In genomic region chr1:208233546-208233945, GRCh38 we compare ENCODE assay signal across 11 cellular contexts. TPM values are rescaled to one million over a fixed set of nuclear protein-coding genes. Genes with fewer than 3 reads are reported as not detected.
A peak's percentile ranks its signal among the peaks of the same experiment; 100 is the strongest.
DNase-seq lines count a peak whose midpoint lies in the region; ATAC-seq and TF ChIP-seq lines count a peak whose summit lies in the region.
"Had no signal": no experiment of that assay in that cellular context is flagged by ENCODE, and none has a peak within 500 bp of the region (broad histone marks: within the 10 kb centered on the region; RNA-seq: fewer than 3 reads in every experiment).

No MANE protein-coding gene starts in this region.

- H3K4me3 ChIP-seq in neural cell (ENCODE audit: low read length): peak overlapping the region; percentile 49

- DNase-seq in DMS79 (lab: John Stamatoyannopoulos, UW): peak; percentile 91
- DNase-seq in NCI-H2196 treated with DMSO at 0.1 percent for 48 hours (lab: John Stamatoyannopoulos, UW; ENCODE audit: unreplicated experiment): peak; percentile 90
- DNase-seq in ecto neural progenitor cell (ENCODE audit: low spot score): peak; percentile 72
- no peak for DNase-seq in GM03348 (ENCODE audit: low spot score)
- DNase-seq in CD14-positive monocyte (ENCODE audit: low spot score): no peak
- DNase-seq: mammary epithelial cell; NK-92 treated with Interleukin-12 subunit alpha and Interleukin-12 subunit beta, amount 100 ng/mL, for 24 hours had no signal

- intact Hi-C loops in CD14-positive monocyte (cut with micrococcal nuclease): no loop called here

- H3K27me3 Mint-ChIP-seq in CD14-positive monocyte (ENCODE audit: low read depth in 3 of 3): peaks cover 4 to 29% (median 16%) of the 10 kb centered on the region in 3 donors

- H3K9me3 ChIP-seq in neural cell (ENCODE audit: low read length): no peaks in the 10 kb centered on the region

- H3K27ac ChIP-seq in neural cell (ENCODE audit: low read length): peak overlapping the region; percentile 53

- H3K4me3 Mint-ChIP-seq in CD14-positive monocyte: no peak overlapping the region
- H3K4me3 Mint-ChIP-seq: B cell had no signal

- peaks cover 20% of the 10 kb centered on the region for H4K20me1 ChIP-seq in neural cell (ENCODE audit: insufficient read depth)

- H3K27me3 ChIP-seq in neural cell (ENCODE audit: insufficient read depth, low read depth, low read length): no peaks in the 10 kb centered on the region

- no peaks in the 10 kb centered on the region for H3F3A ChIP-seq in neural cell (ENCODE audit: insufficient read depth, low read length, poor library complexity, severe bottlenecking)

- H3K4me1 Mint-ChIP-seq in CD14-positive monocyte: peaks cover 25% of the 10 kb centered on the region

- TF ChIP-seq CTCF in neural cell (IDR thresholded peaks at IDR 0.05; ENCODE audit: poor library complexity, severe bottlenecking) (no peak), CD14-positive monocyte (IDR thresholded peaks at IDR 0.05) (no peak)

- peaks cover 0 to 1% of the 10 kb centered on the region in 2 donors for H3K36me3 Mint-ChIP-seq in CD14-positive monocyte

- no peak for ATAC-seq in GM18909 (IDR thresholded peaks at IDR 0.05; ENCODE audit: poor library complexity, unreplicated experiment)
- no peak for ATAC-seq in GM21447 (IDR thresholded peaks at IDR 0.05; ENCODE audit: unreplicated experiment)

- H2AFZ ChIP-seq in neural cell (ENCODE audit: low read depth, low read length): no peak overlapping the region

- TF ChIP-seq EP300 in neural cell (conservative IDR thresholded peaks at IDR 0.05; ENCODE audit: poor library complexity, severe bottlenecking): no peak

- H3K4me2 ChIP-seq in neural cell (ENCODE audit: low read length): no peak overlapping the region

- H3K9me3 Mint-ChIP-seq in CD14-positive monocyte: no peaks in the 10 kb centered on the region

- H3K9me2 ChIP-seq in neural cell (ENCODE audit: insufficient read depth, low read length): no peaks in the 10 kb centered on the region

- H3K79me2 ChIP-seq in neural cell (replicated peaks; ENCODE audit: insufficient read depth, low read length): peaks cover 96% of the 10 kb centered on the region

- H3K36me3 ChIP-seq in neural cell (ENCODE audit: insufficient read depth, low read length): peaks cover 5% of the 10 kb centered on the region

- H3K27ac Mint-ChIP-seq in CD14-positive monocyte: no peak overlapping the region
- H3K27ac Mint-ChIP-seq: B cell had no signal

- peak overlapping the region; percentile 36 for H3K9ac ChIP-seq in neural cell (ENCODE audit: low read length)

- no peak for TF ChIP-seq RAD21 in neural cell (conservative IDR thresholded peaks at IDR 0.05)

TF ChIP-seq in neural cell, 6 proteins besides CTCF, POLR2A, EP300 and RAD21:
- TF ChIP-seq TAF1 (IDR thresholded peaks at IDR 0.05; ENCODE audit: low read depth) (no peak), SMC3 (conservative IDR thresholded peaks at IDR 0.05; ENCODE audit: poor library complexity) (no peak), POLR2AphosphoS5 (IDR thresholded peaks at IDR 0.05) (no peak), EZH2 (IDR thresholded peaks at IDR 0.05; ENCODE audit: borderline replicate concordance, insufficient read depth, low read length, poor library complexity, severe bottlenecking) (no peak), MXI1 (conservative IDR thresholded peaks at IDR 0.05; ENCODE audit: poor library complexity, severe bottlenecking) (no peak)
- TF ChIP-seq, protein P1, sequence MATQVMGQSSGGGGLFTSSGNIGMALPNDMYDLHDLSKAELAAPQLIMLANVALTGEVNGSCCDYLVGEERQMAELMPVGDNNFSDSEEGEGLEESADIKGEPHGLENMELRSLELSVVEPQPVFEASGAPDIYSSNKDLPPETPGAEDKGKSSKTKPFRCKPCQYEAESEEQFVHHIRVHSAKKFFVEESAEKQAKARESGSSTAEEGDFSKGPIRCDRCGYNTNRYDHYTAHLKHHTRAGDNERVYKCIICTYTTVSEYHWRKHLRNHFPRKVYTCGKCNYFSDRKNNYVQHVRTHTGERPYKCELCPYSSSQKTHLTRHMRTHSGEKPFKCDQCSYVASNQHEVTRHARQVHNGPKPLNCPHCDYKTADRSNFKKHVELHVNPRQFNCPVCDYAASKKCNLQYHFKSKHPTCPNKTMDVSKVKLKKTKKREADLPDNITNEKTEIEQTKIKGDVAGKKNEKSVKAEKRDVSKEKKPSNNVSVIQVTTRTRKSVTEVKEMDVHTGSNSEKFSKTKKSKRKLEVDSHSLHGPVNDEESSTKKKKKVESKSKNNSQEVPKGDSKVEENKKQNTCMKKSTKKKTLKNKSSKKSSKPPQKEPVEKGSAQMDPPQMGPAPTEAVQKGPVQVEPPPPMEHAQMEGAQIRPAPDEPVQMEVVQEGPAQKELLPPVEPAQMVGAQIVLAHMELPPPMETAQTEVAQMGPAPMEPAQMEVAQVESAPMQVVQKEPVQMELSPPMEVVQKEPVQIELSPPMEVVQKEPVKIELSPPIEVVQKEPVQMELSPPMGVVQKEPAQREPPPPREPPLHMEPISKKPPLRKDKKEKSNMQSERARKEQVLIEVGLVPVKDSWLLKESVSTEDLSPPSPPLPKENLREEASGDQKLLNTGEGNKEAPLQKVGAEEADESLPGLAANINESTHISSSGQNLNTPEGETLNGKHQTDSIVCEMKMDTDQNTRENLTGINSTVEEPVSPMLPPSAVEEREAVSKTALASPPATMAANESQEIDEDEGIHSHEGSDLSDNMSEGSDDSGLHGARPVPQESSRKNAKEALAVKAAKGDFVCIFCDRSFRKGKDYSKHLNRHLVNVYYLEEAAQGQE (IDR thresholded peaks at IDR 0.05; ENCODE audit: borderline replicate concordance): no peak
TF ChIP-seq in neural cell: peak in this region for 0.

RNA-seq across cellular contexts. Expression of gene PLXNA2, which starts 10.6 kb away (rescaled TPM):
- polyA plus RNA-seq in neural cell (30.6 and 48.6 TPM in 2 replicates), CD14-positive monocyte (1 to 10 TPM in 1 of 2 donors, under 1 TPM in 1; 0.75 to 1.1 TPM)
- polyA minus RNA-seq in neural cell: 129 and 143 TPM in 2 replicates

Comparison
In these comparisons a context has a peak if more than half of its experiments do, and no peak if none do; other contexts are left out.
1. DNase-seq: peak in DMS79 (single experiment), NCI-H2196 treated with DMSO at 0.1 percent for 48 hours (single experiment) and ecto neural progenitor cell (single experiment); none in GM03348 (single experiment) and CD14-positive monocyte (single experiment).
2. RNA of gene PLXNA2, which starts 10.6 kb away (polyA plus RNA-seq): 30.6 to 48.6 TPM in neural cell; 0.75 to 1.1 TPM in CD14-positive monocyte; every median in the first group is over 10 times any median in the second.